In genomic region chr17:51120357-51120738, GRCh38 we compare ENCODE assay signal across 8 cellular contexts. TPM values are rescaled to one million over a fixed set of nuclear protein-coding genes. Genes with fewer than 3 reads are reported as not detected.
A peak's percentile ranks its signal among the peaks of the same experiment; 100 is the strongest.
DNase-seq lines count a peak whose midpoint lies in the region; ATAC-seq and TF ChIP-seq lines count a peak whose summit lies in the region.

No MANE protein-coding gene starts in this region.

- H3K4me1 Mint-ChIP-seq in T-cell (peaks cover 47 to 62% (median 59%) of the 10 kb centered on the region in 3 donors), chondrocyte (ENCODE audit: low read depth) (peaks cover 64% of the 10 kb centered on the region)

- peak; percentile 51 for DNase-seq in DMS 273 treated with DMSO at 0.1 percent for 48 hours (lab: John Stamatoyannopoulos, UW)
- DNase-seq in T-cell: peak in 23 of 34 experiments; percentile 8 to 59 (median 34)
- DNase-seq in chondrocyte (ENCODE audit: low spot score): peak; percentile 93
- DNase-seq in right lobe of liver: no peak
- DNase-seq in stimulated activated CD8-positive, alpha-beta memory T cell treated with anti-CD3 and anti-CD28 coated beads, Interleukin-15, amount 100 ng/mL, for 1 hour (ENCODE audit: low read depth): peak; percentile 5
- DNase-seq in GM13976 (ENCODE audit: low spot score): no peak

- in situ Hi-C loops in GM13976 (cut with MboI; ENCODE audit: low sequenced_read_pairs, unreplicated experiment): no loop called here

- intact Hi-C loops in right lobe of liver (cut with DNase I): no loop called here

- ATAC-seq in GM19455 (IDR thresholded peaks at IDR 0.05; ENCODE audit: unreplicated experiment) (peak; percentile 42), HG03558 (IDR thresholded peaks at IDR 0.05; ENCODE audit: extremely low read depth, unreplicated experiment) (peak; percentile 21), T-cell (replicated peaks in 1 of 4) (peak; percentile 53 to 67 (median 62)), right lobe of liver (peak; percentile 3 to 26 (median 7))

- H3K36me3 Mint-ChIP-seq in T-cell (no peaks in the 10 kb centered on the region), chondrocyte (ENCODE audit: low read depth) (no peaks in the 10 kb centered on the region)

- H3K27me3 Mint-ChIP-seq in T-cell (no peaks in the 10 kb centered on the region), chondrocyte (ENCODE audit: low read depth) (no peaks in the 10 kb centered on the region)

- CTCF ChIA-PET in T-cell (lab: Charles Lee): interaction anchor here (0.5 to 2.1 kb wide), 11 partner anchors 33 to 568 kb away, joined by 3 to 10 read pairs (median 3); partner anchors contain the start of gene NME1 (in 1 of the 2)

- H3K27ac Mint-ChIP-seq in T-cell (peak overlapping the region; percentile 92 to 93), chondrocyte (ENCODE audit: unreplicated experiment) (peak overlapping the region; percentile 98)

- H3K4me1 ChIP-seq in right lobe of liver: peaks cover 0 to 36% (median 15%) of the 10 kb centered on the region in 4 donors

- POLR2A ChIA-PET in T-cell (lab: Charles Lee): interaction anchor here (0.5 to 1.3 kb wide), 6 partner anchors 33 to 254 kb away, joined by 3 to 4 read pairs (median 3); partner anchors contain the start of gene NME1 (in 1 of the 2)

- peak overlapping the region; percentile 95 to 98 (median 96) for H3K27ac ChIP-seq in right lobe of liver

- H3K4me3 Mint-ChIP-seq in T-cell (peak overlapping the region; percentile 84 to 92 (median 90)), chondrocyte (ENCODE audit: unreplicated experiment) (peak overlapping the region; percentile 95)

- no peaks in the 10 kb centered on the region for H3K9me3 ChIP-seq in right lobe of liver

- peak overlapping the region; percentile 87 to 98 (median 95) for H3K4me3 ChIP-seq in right lobe of liver

- TF ChIP-seq CTCF in chondrocyte (IDR thresholded peaks at IDR 0.05) (no peak), right lobe of liver (IDR thresholded peaks at IDR 0.05) (no peak), GM13976 (IDR thresholded peaks at IDR 0.05; ENCODE audit: borderline replicate concordance, control extremely low read depth, extremely low read depth, insufficient read depth, missing control alignments) (no peak)

- no peaks in the 10 kb centered on the region for H3K36me3 ChIP-seq in right lobe of liver

- TF ChIP-seq POLR2A in right lobe of liver (IDR thresholded peaks at IDR 0.05): no peak

- no CpG with 5 or more reads among the region's 42 CpGs for WGBS in right lobe of liver (ENCODE audit: insufficient coverage, low coverage, low lambda C conversion rate, missing lambda C conversion rate)

- no peaks in the 10 kb centered on the region for H3K27me3 ChIP-seq in right lobe of liver

- H3K9me3 Mint-ChIP-seq in T-cell (no peaks in the 10 kb centered on the region), chondrocyte (ENCODE audit: low read depth) (no peaks in the 10 kb centered on the region)

RNA-seq across cellular contexts. Expression of gene SPAG9, which starts 0.3 kb away (rescaled TPM):
- total RNA-seq in T-cell (10 to 100 TPM; 48.9 to 61.8 (median 51.9) TPM), chondrocyte (86.7 to 96.1 TPM (median 92.7 TPM) in 3 replicates), right lobe of liver (10 to 100 TPM; 35.2 to 49.7 (median 43.3) TPM)

RNA-seq across cellular contexts. Expression of gene NME1, which starts 33.0 kb away (rescaled TPM):
- total RNA-seq in T-cell (10 to 100 TPM; 17.7 to 28.0 (median 22.1) TPM), chondrocyte (101 to 149 TPM (median 102 TPM) in 3 replicates), right lobe of liver (10 to 100 TPM; 31.1 to 88.1 (median 47.0) TPM)

RNA-seq across cellular contexts. Expression of gene NME2, which starts 45.9 kb away (rescaled TPM):
- total RNA-seq in T-cell (100 to 1,000 TPM; 162 to 290 (median 201) TPM), chondrocyte (748 to 753 TPM (median 751 TPM) in 3 replicates), right lobe of liver (100 to 1,000 TPM; 123 to 422 (median 176) TPM)

Comparison
In these comparisons a context has a peak if more than half of its experiments do, and no peak if none do; other contexts are left out.
1. DNase-seq: peak in DMS 273 treated with DMSO at 0.1 percent for 48 hours (single experiment), T-cell (23 of 34), chondrocyte (single experiment) and stimulated activated CD8-positive, alpha-beta memory T cell treated with anti-CD3 and anti-CD28 coated beads, Interleukin-15, amount 100 ng/mL, for 1 hour (single experiment); none in right lobe of liver (0 of 3) and GM13976 (single experiment).
2. ATAC-seq: peak in every context shown above with its lines; median percentile 62 in T-cell; 42 in GM19455; 21 in HG03558; 7 in right lobe of liver.